1 cellular context compared by ENCODE assay signal in genomic region chr1:225534135-225534534, GRCh38.
TF ChIP-seq lines count a peak whose summit lies in the region.

No MANE protein-coding gene starts in this region.

TF ChIP-seq in IMR-90, 13 proteins besides CTCF, POLR2A, EP300 and RAD21 (continued from another document):
- TF ChIP-seq ELK1 (IDR thresholded peaks at IDR 0.05; ENCODE audit: borderline replicate concordance, low read depth, low read length) (no peak), USF2 (IDR thresholded peaks at IDR 0.05; ENCODE audit: low read depth, low read length) (no peak), RCOR1 (IDR thresholded peaks at IDR 0.05; ENCODE audit: insufficient replicate concordance, low read length) (no peak), MXI1 (IDR thresholded peaks at IDR 0.05; ENCODE audit: borderline replicate concordance, low read depth, low read length) (no peak), BHLHE40 (IDR thresholded peaks at IDR 0.05; ENCODE audit: low read depth, low read length) (no peak), NFE2L2 (IDR thresholded peaks at IDR 0.05; ENCODE audit: low read depth, low read length) (no peak), CHD1 (IDR thresholded peaks at IDR 0.05; ENCODE audit: low read depth, low read length) (no peak), CEBPB (IDR thresholded peaks at IDR 0.05; ENCODE audit: low read depth, low read length) (no peak), RFX5 (IDR thresholded peaks at IDR 0.05; ENCODE audit: low read depth, low read length) (no peak), SMC3 (IDR thresholded peaks at IDR 0.05; ENCODE audit: low read depth, low read length) (no peak), MAFK (IDR thresholded peaks at IDR 0.05; ENCODE audit: low read depth, low read length) (no peak), MAZ (IDR thresholded peaks at IDR 0.05; ENCODE audit: borderline replicate concordance, low read depth, low read length) (no peak)
